ENCODE assay signal across 9 cellular contexts in genomic region chr10:114544045-114544659, GRCh38.
DNase-seq lines count a peak whose midpoint lies in the region; ATAC-seq, FAIRE-seq and TF ChIP-seq lines count a peak whose summit lies in the region.
"Had no signal": no experiment of that assay in that cellular context is flagged by ENCODE, and none has a peak within 500 bp of the region (broad histone marks: within the 10 kb centered on the region; RNA-seq: fewer than 3 reads in every experiment).

No MANE protein-coding gene starts in this region.

- H3K4me1 ChIP-seq in kidney (ENCODE audit: control insufficient read depth in 1 of 2, insufficient read depth in 1 of 2, low read depth in 1 of 2, low read length in 2 of 2): peaks cover 0 to 10% of the 10 kb centered on the region in 2 donors

- no peaks in the 10 kb centered on the region for H3K9me3 Mint-ChIP-seq in activated CD4-positive, alpha-beta T cell treated with anti-CD3 and anti-CD28 coated beads, Interleukin-2, amount 10 ng/mL, durations not matched to agents 24 days and 14 days

- peaks cover 11 to 12% of the 10 kb centered on the region in 2 donors for H3K36me3 ChIP-seq in kidney (ENCODE audit: control insufficient read depth in 1 of 2, insufficient read depth in 2 of 2, low read length in 2 of 2)

- H3K9me3 ChIP-seq in kidney (ENCODE audit: control insufficient read depth in 1 of 2, low read length in 2 of 2): no peaks in the 10 kb centered on the region

- H3K9ac ChIP-seq in kidney (ENCODE audit: low read length in 2 of 2): no peak overlapping the region

- peak overlapping the region; percentile 94 for H3K27ac Mint-ChIP-seq in activated CD4-positive, alpha-beta T cell treated with anti-CD3 and anti-CD28 coated beads, Interleukin-2, amount 10 ng/mL, durations not matched to agents 24 days and 14 days

- H3K4me1 Mint-ChIP-seq in activated CD4-positive, alpha-beta T cell treated with anti-CD3 and anti-CD28 coated beads, Interleukin-2, amount 10 ng/mL, durations not matched to agents 24 days and 14 days: peaks cover 75% of the 10 kb centered on the region

- ATAC-seq in GM19351 (IDR thresholded peaks at IDR 0.05; ENCODE audit: unreplicated experiment) (peak; percentile 98), HG03354 (IDR thresholded peaks at IDR 0.05; ENCODE audit: poor library complexity, severe bottlenecking, unreplicated experiment) (peak; percentile 94)
- ATAC-seq: Panc1 had no signal

- no peaks in the 10 kb centered on the region for H3K27me3 Mint-ChIP-seq in activated CD4-positive, alpha-beta T cell treated with anti-CD3 and anti-CD28 coated beads, Interleukin-2, amount 10 ng/mL, durations not matched to agents 24 days and 14 days

- H3K27ac ChIP-seq in kidney (ENCODE audit: low read depth in 2 of 2, low read length in 2 of 2): no peak overlapping the region

- TF ChIP-seq CTCF in kidney (IDR thresholded peaks at IDR 0.05; ENCODE audit: borderline replicate concordance, extremely low read depth, insufficient read depth): no peak

- peak; percentile 94 for DNase-seq in activated CD4-positive, alpha-beta T cell treated with anti-CD3 and anti-CD28 coated beads, Interleukin-2, amount 10 ng/mL, durations not matched to agents 24 days and 14 days
- peak; percentile 82 for DNase-seq in kidney
- DNase-seq in iPS-NIHi7 (ENCODE audit: extremely low spot score): no peak
- DNase-seq in globus pallidus (ENCODE audit: low spot score): no peak
- DNase-seq in NCI-H2227 treated with DMSO at 0.1 percent for 48 hours (lab: John Stamatoyannopoulos, UW): no peak
- DNase-seq in HK-2 (ENCODE audit: unreplicated experiment): no peak

- peak overlapping the region; percentile 82 for H3K4me3 Mint-ChIP-seq in activated CD4-positive, alpha-beta T cell treated with anti-CD3 and anti-CD28 coated beads, Interleukin-2, amount 10 ng/mL, durations not matched to agents 24 days and 14 days

- no peak for FAIRE-seq in kidney (lab: Jason Lieb, UNC)

- intact Hi-C loops in activated CD4-positive, alpha-beta T cell treated with anti-CD3 and anti-CD28 coated beads, Interleukin-2, amount 10 ng/mL, durations not matched to agents 24 days and 14 days (cut with micrococcal nuclease): loop anchor here (5.0 kb wide), 2 partner anchors 73 to 862 kb away; no protein-coding TSS in a partner anchor
- intact Hi-C loops in kidney (cut with DNase I): no loop called here

- H3K4me3 ChIP-seq in kidney (ENCODE audit: low read length in 2 of 2): no peak overlapping the region

- H3K36me3 Mint-ChIP-seq in activated CD4-positive, alpha-beta T cell treated with anti-CD3 and anti-CD28 coated beads, Interleukin-2, amount 10 ng/mL, durations not matched to agents 24 days and 14 days (ENCODE audit: low read depth): no peaks in the 10 kb centered on the region

Comparison
In these comparisons a context has a peak if more than half of its experiments do, and no peak if none do; other contexts are left out.
1. DNase-seq: peak in activated CD4-positive, alpha-beta T cell treated with anti-CD3 and anti-CD28 coated beads, Interleukin-2, amount 10 ng/mL, durations not matched to agents 24 days and 14 days (single experiment) and kidney (single experiment); none in iPS-NIHi7 (single experiment), globus pallidus (single experiment), NCI-H2227 treated with DMSO at 0.1 percent for 48 hours (single experiment) and HK-2 (single experiment).